In genomic region chr3:45034612-45035252, GRCh38 we compare ENCODE assay signal across 8 cellular contexts. TPM values are rescaled to one million over a fixed set of nuclear protein-coding genes. Genes with fewer than 3 reads are reported as not detected.
DNase-seq lines count a peak whose midpoint lies in the region; ATAC-seq, FAIRE-seq and TF ChIP-seq lines count a peak whose summit lies in the region.

No MANE protein-coding gene starts in this region.

- ATAC-seq in naive B cell (ENCODE audit: low read depth in 2 of 2) (peak; percentile 22 to 31), HG02840 (IDR thresholded peaks at IDR 0.05; ENCODE audit: low FRiP score, unreplicated experiment) (no peak)

- DNase-seq in CD14-positive monocyte (ENCODE audit: low spot score) (peak; percentile 81), HT1080 (ENCODE audit: low read depth) (peak; percentile 40), naive B cell (no peak), frontal cortex (ENCODE audit: low spot score in 2 of 2) (no peak), T-helper 9 cell (no peak)
- DNase-seq in activated effector memory CD4-positive, alpha-beta T cell treated with anti-CD3 and anti-CD28 coated beads, Interleukin-2, amount 50 U/mL, for 16 hours, result peak; percentile 67
- DNase-seq in activated CD4-positive, CD25-positive, alpha-beta regulatory T cell (lab: John Stamatoyannopoulos, UW), result no peak

- peaks cover 0 to 1% (median 0%) of the 10 kb centered on the region in 7 donors for H3K9me3 Mint-ChIP-seq in CD14-positive monocyte
- peaks cover 0 to 3% (median 0%) of the 10 kb centered on the region in 7 donors for H3K9me3 Mint-ChIP-seq in naive B cell

- peak overlapping the region; percentile 91 to 99 for H3K4me3 Mint-ChIP-seq in CD14-positive monocyte
- peak overlapping the region in 5 of 8 donors; percentile 25 to 75 (median 49) for H3K4me3 Mint-ChIP-seq in naive B cell

- H3K27me3 Mint-ChIP-seq in CD14-positive monocyte (ENCODE audit: low read depth in 3 of 3) (peaks cover 3 to 7% (median 6%) of the 10 kb centered on the region in 3 donors), naive B cell (peaks cover 27 to 61% (median 54%) of the 10 kb centered on the region in 3 donors)

- H3K4me1 Mint-ChIP-seq in CD14-positive monocyte (peaks cover 46% of the 10 kb centered on the region), naive B cell (peaks cover 16 to 30% (median 18%) of the 10 kb centered on the region in 3 donors)

- H3K36me3 Mint-ChIP-seq in CD14-positive monocyte (peaks cover 3 to 7% of the 10 kb centered on the region in 2 donors), naive B cell (no peaks in the 10 kb centered on the region)

- TF ChIP-seq CTCF in CD14-positive monocyte (IDR thresholded peaks at IDR 0.05), result no peak

- intact Hi-C loops in CD14-positive monocyte (cut with micrococcal nuclease), result loop anchor here (5.0 to 10.0 kb wide), 4 partner anchors 370 to 650 kb away; partner anchors contain the start of gene SACM1L (in 1 of the 2)

- FAIRE-seq in frontal cortex (lab: Jason Lieb, UNC), result no peak

- H3K27ac Mint-ChIP-seq in CD14-positive monocyte (peak overlapping the region; percentile 90 to 98 (median 96)), naive B cell (no peak overlapping the region)

RNA-seq across cellular contexts. Expression of gene CLEC3B, which starts 8.6 kb away (rescaled TPM):
- polyA plus RNA-seq in CD14-positive monocyte, result 10 to 100 TPM; 14.5 to 22.7 TPM
- total RNA-seq in HT1080 (2014; rRNA removed; shearing (Covaris generic)), result not detected in 2 replicates
- not detected in 2 replicates for polyA plus RNA-seq in HT1080 (2015; cell fraction: cytosol; rRNA removed)
- 0.62 TPM in 1 of 2 replicates, not detected in the other for polyA plus RNA-seq in HT1080 (2015; cell fraction: nucleus; rRNA removed)
- not detected for polyA plus RNA-seq in naive B cell (ENCODE audit: low read depth in 6 of 6)
- total RNA-seq in frontal cortex, result 24.1 TPM

RNA-seq across cellular contexts. Expression of gene EXOSC7, which starts 58.7 kb away (rescaled TPM):
- polyA plus RNA-seq in CD14-positive monocyte (10 to 100 TPM; 16.8 to 18.8 TPM), naive B cell (ENCODE audit: low read depth in 6 of 6) (10 to 100 TPM; 28.4 to 64.3 (median 39.0) TPM)
- total RNA-seq in HT1080 (2014; rRNA removed; shearing (Covaris generic)), result 69.1 and 71.0 TPM in 2 replicates
- polyA plus RNA-seq in HT1080 (2015; cell fraction: cytosol; rRNA removed), result 67.3 and 68.3 TPM in 2 replicates
- polyA plus RNA-seq in HT1080 (2015; cell fraction: nucleus; rRNA removed), result 52.1 and 59.7 TPM in 2 replicates
- total RNA-seq in frontal cortex, result 27.3 TPM

RNA-seq across cellular contexts. Expression of gene ZDHHC3, which starts 58.8 kb away (rescaled TPM):
- polyA plus RNA-seq in CD14-positive monocyte (10 to 100 TPM; 52.1 to 61.3 TPM), naive B cell (ENCODE audit: low read depth in 6 of 6) (10 to 100 TPM; 15.5 to 45.1 (median 35.3) TPM)
- total RNA-seq in HT1080 (2014; rRNA removed; shearing (Covaris generic)), result 60.7 and 72.8 TPM in 2 replicates
- 33.3 and 42.9 TPM in 2 replicates for polyA plus RNA-seq in HT1080 (2015; cell fraction: cytosol; rRNA removed)
- 15.2 and 19.7 TPM in 2 replicates for polyA plus RNA-seq in HT1080 (2015; cell fraction: nucleus; rRNA removed)
- total RNA-seq in frontal cortex, result 44.0 TPM

Comparison
In these comparisons a context has a peak if more than half of its experiments do, and no peak if none do; other contexts are left out.
1. DNase-seq: peak in CD14-positive monocyte (single experiment), HT1080 (single experiment) and activated effector memory CD4-positive, alpha-beta T cell treated with anti-CD3 and anti-CD28 coated beads, Interleukin-2, amount 50 U/mL, for 16 hours (single experiment); none in naive B cell (single experiment), frontal cortex (0 of 2), activated CD4-positive, CD25-positive, alpha-beta regulatory T cell (0 of 4) and T-helper 9 cell (single experiment).
2. H3K27ac Mint-ChIP-seq: peak in CD14-positive monocyte (7 of 7); none in naive B cell (0 of 6).
3. RNA of gene CLEC3B, which starts 8.6 kb away (total RNA-seq): 24.1 TPM in frontal cortex (single experiment); not detected in HT1080; every median in the first group is over 10 times any median in the second.